Comparison of ENCODE assay signal across 35 cellular contexts in genomic region chr1:229135773-229136172, GRCh38.
"Had no signal": no experiment of that assay in that cellular context is flagged by ENCODE, and none has a peak within 500 bp of the region (broad histone marks: within the 10 kb centered on the region; RNA-seq: fewer than 3 reads in every experiment).

No MANE protein-coding gene starts in this region.

- DNase-seq: activated CD4-positive, alpha-beta memory T cell treated with anti-CD3 and anti-CD28 coated beads, Interleukin-2, amount 10 ng/mL, durations not matched to agents 7 days and 5 days; activated CD4-positive, alpha-beta T cell treated with anti-CD3 and anti-CD28 coated beads for 1 hour; activated CD4-positive, alpha-beta T cell treated with anti-CD3 and anti-CD28 coated beads for 36 hours; activated CD4-positive, alpha-beta T cell treated with anti-CD3 and anti-CD28 coated beads for 48 hours; activated CD4-positive, alpha-beta T cell treated with anti-CD3 and anti-CD28 coated beads, Interleukin-2, amount 10 ng/mL, durations not matched to agents 7 days and 5 days; activated CD4-positive, alpha-beta T cell treated with anti-CD3 and anti-CD28 coated beads, Interleukin-2, amount 50 U/mL, for 48 hours; activated CD4-positive, CD25-positive, alpha-beta regulatory T cell; activated CD8-positive, alpha-beta memory T cell treated with anti-CD3 and anti-CD28 coated beads for 24 hours; activated CD8-positive, alpha-beta memory T cell treated with anti-CD3 and anti-CD28 coated beads, Interleukin-2, amount 10 ng/mL, durations not matched to agents 7 days and 5 days; activated CD8-positive, alpha-beta memory T cell treated with anti-CD3 and anti-CD28 coated beads, Interleukin-2, amount 50 U/mL, for 48 hours; activated effector memory CD4-positive, alpha-beta T cell treated with anti-CD3 and anti-CD28 coated beads, Interleukin-2, amount 50 U/mL, for 16 hours; activated naive CD4-positive, alpha-beta T cell treated with anti-CD3 and anti-CD28 coated beads, Interleukin-2, amount 10 ng/mL, durations not matched to agents 7 days and 5 days; activated naive CD4-positive, alpha-beta T cell treated with Interleukin-2 at 50 U/mL for 16 hours; activated naive CD8-positive, alpha-beta T cell treated with anti-CD3 and anti-CD28 coated beads, Interleukin-2, amount 10 ng/mL, durations not matched to agents 7 days and 5 days; activated naive CD8-positive, alpha-beta T cell treated with anti-CD3 and anti-CD28 coated beads, Interleukin-2, amount 50 U/mL, for 24 hours; activated T-cell treated with anti-CD3 and anti-CD28 coated beads, Interleukin-2, amount 50 U/mL, for 1 hour; activated T-cell treated with anti-CD3 and anti-CD28 coated beads, Interleukin-2, amount 50 U/mL, for 48 hours; amygdala; anterior cingulate cortex; caudate nucleus; cerebellar nuclear complex; T-helper 1 cell; T-helper 2 cell; T-helper 9 cell; WERI-Rb-1 had no signal

- H3K4me3 Mint-ChIP-seq: activated CD4-positive, alpha-beta memory T cell treated with anti-CD3 and anti-CD28 coated beads, Interleukin-2, amount 10 ng/mL, durations not matched to agents 7 days and 5 days; activated CD4-positive, alpha-beta T cell treated with anti-CD3 and anti-CD28 coated beads for 36 hours; activated CD4-positive, alpha-beta T cell treated with anti-CD3 and anti-CD28 coated beads, Interleukin-2, amount 10 ng/mL, durations not matched to agents 7 days and 5 days; activated CD8-positive, alpha-beta memory T cell treated with anti-CD3 and anti-CD28 coated beads, Interleukin-2, amount 10 ng/mL, durations not matched to agents 7 days and 5 days; activated naive CD4-positive, alpha-beta T cell treated with anti-CD3 and anti-CD28 coated beads, Interleukin-2, amount 10 ng/mL, durations not matched to agents 7 days and 5 days; activated naive CD4-positive, alpha-beta T cell treated with anti-CD3 and anti-CD28 coated beads, Interleukin-2, amount 50 U/mL, for 24 hours; activated naive CD8-positive, alpha-beta T cell; activated naive CD8-positive, alpha-beta T cell treated with anti-CD3 and anti-CD28 coated beads, Interleukin-2, amount 10 ng/mL, durations not matched to agents 7 days and 5 days; activated naive CD8-positive, alpha-beta T cell treated with anti-CD3 and anti-CD28 coated beads, Interleukin-2, amount 50 U/mL, for 24 hours; brain; central memory CD8-positive, alpha-beta T cell; T-helper 1 cell treated with Interleukin-12 subunit alpha and Interleukin-12 subunit beta and Interleukin-4 antibody, amounts not matched to agents 30 μg/mL and 1 μg/mL, for 36 hours; T-helper 2 cell treated with Interferon-gamma antibody and Interleukin-4, amounts not matched to agents 5 μg/mL and 100 μg/mL, for 36 hours; WTC11 had no signal

- H3K27ac Mint-ChIP-seq: activated CD4-positive, alpha-beta memory T cell treated with anti-CD3 and anti-CD28 coated beads, Interleukin-2, amount 10 ng/mL, durations not matched to agents 7 days and 5 days; activated CD4-positive, alpha-beta T cell treated with anti-CD3 and anti-CD28 coated beads for 36 hours; activated CD4-positive, alpha-beta T cell treated with anti-CD3 and anti-CD28 coated beads, Interleukin-2, amount 10 ng/mL, durations not matched to agents 7 days and 5 days; activated CD8-positive, alpha-beta memory T cell treated with anti-CD3 and anti-CD28 coated beads, Interleukin-2, amount 10 ng/mL, durations not matched to agents 7 days and 5 days; activated naive CD4-positive, alpha-beta T cell treated with anti-CD3 and anti-CD28 coated beads, Interleukin-2, amount 10 ng/mL, durations not matched to agents 7 days and 5 days; activated naive CD4-positive, alpha-beta T cell treated with anti-CD3 and anti-CD28 coated beads, Interleukin-2, amount 50 U/mL, for 24 hours; activated naive CD8-positive, alpha-beta T cell treated with anti-CD3 and anti-CD28 coated beads, Interleukin-2, amount 10 ng/mL, durations not matched to agents 7 days and 5 days; activated naive CD8-positive, alpha-beta T cell treated with anti-CD3 and anti-CD28 coated beads, Interleukin-2, amount 50 U/mL, for 24 hours; brain; T-helper 1 cell treated with Interleukin-12 subunit alpha and Interleukin-12 subunit beta and Interleukin-4 antibody, amounts not matched to agents 30 μg/mL and 1 μg/mL, for 36 hours; T-helper 2 cell treated with Interferon-gamma antibody and Interleukin-4, amounts not matched to agents 5 μg/mL and 100 μg/mL, for 36 hours; WTC11 had no signal

- H3K27me3 ChIP-seq: ascending aorta, cardiac muscle cell had no signal

- H3K4me1 ChIP-seq: ascending aorta had no signal

- H3K27me3 Mint-ChIP-seq: activated CD4-positive, alpha-beta T cell treated with anti-CD3 and anti-CD28 coated beads for 36 hours; activated naive CD4-positive, alpha-beta T cell treated with anti-CD3 and anti-CD28 coated beads, Interleukin-2, amount 50 U/mL, for 24 hours; activated naive CD8-positive, alpha-beta T cell; activated naive CD8-positive, alpha-beta T cell treated with anti-CD3 and anti-CD28 coated beads, Interleukin-2, amount 10 ng/mL, durations not matched to agents 7 days and 5 days; activated naive CD8-positive, alpha-beta T cell treated with anti-CD3 and anti-CD28 coated beads, Interleukin-2, amount 50 U/mL, for 24 hours; central memory CD8-positive, alpha-beta T cell had no signal

- H3K27ac ChIP-seq: ascending aorta, cardiac muscle cell, WERI-Rb-1 had no signal

- H3K9me3 Mint-ChIP-seq: central memory CD8-positive, alpha-beta T cell had no signal

- H3K4me3 ChIP-seq: ascending aorta, cardiac muscle cell had no signal

- H3K9me3 ChIP-seq: ascending aorta had no signal

- H3K36me3 Mint-ChIP-seq: brain had no signal

- H3K36me3 ChIP-seq: ascending aorta, cardiac muscle cell, WERI-Rb-1 had no signal

- ATAC-seq: activated CD4-positive, alpha-beta T cell treated with anti-CD3 and anti-CD28 coated beads for 36 hours; activated CD4-positive, CD25-positive, alpha-beta regulatory T cell treated with anti-CD3 and anti-CD28 coated beads, Interleukin-2, amount 50 U/mL, for 24 hours; activated CD8-positive, alpha-beta memory T cell treated with anti-CD3 and anti-CD28 coated beads, Interleukin-2, amount 10 ng/mL, durations not matched to agents 7 days and 5 days; activated naive CD8-positive, alpha-beta T cell treated with anti-CD3 and anti-CD28 coated beads, Interleukin-2, amount 50 U/mL, for 24 hours; WTC11 had no signal
